18 cellular contexts compared by ENCODE assay signal in genomic region chr1:98860314-98860713, GRCh38.
DNase-seq lines count a peak whose midpoint lies in the region; ATAC-seq and TF ChIP-seq lines count a peak whose summit lies in the region.
"Had no signal": no experiment of that assay in that cellular context is flagged by ENCODE, and none has a peak within 500 bp of the region (broad histone marks: within the 10 kb centered on the region; RNA-seq: fewer than 3 reads in every experiment).

No MANE protein-coding gene starts in this region.

- TF ChIP-seq CTCF in DND-41 (IDR thresholded peaks at IDR 0.05; ENCODE audit: borderline replicate concordance, extremely low read depth, low read length, poor library complexity, severe bottlenecking): no peak

- H3K4me3 ChIP-seq in DND-41 (ENCODE audit: low read depth in 1 of 2, low read length in 2 of 2): no peak overlapping the region
- H3K4me3 ChIP-seq: BLaER1 had no signal

- no peaks in the 10 kb centered on the region for H3K36me3 ChIP-seq in DND-41 (ENCODE audit: insufficient read depth, low read length)
- H3K36me3 ChIP-seq: BE2C, BLaER1 had no signal

- H3K4me1 ChIP-seq in DND-41 (ENCODE audit: insufficient read depth, low read length): peaks cover 13% of the 10 kb centered on the region
- H3K4me1 ChIP-seq: BE2C, BLaER1 had no signal

- H3K9me3 ChIP-seq in DND-41 (ENCODE audit: insufficient read depth, low read length, severe bottlenecking): peaks cover 2% of the 10 kb centered on the region
- H3K9me3 ChIP-seq: BE2C, BLaER1 had no signal

- no peaks in the 10 kb centered on the region for H4K20me1 ChIP-seq in DND-41 (ENCODE audit: insufficient read depth, low read length)
- H4K20me1 ChIP-seq: BLaER1 had no signal

- H3K27me3 ChIP-seq in DND-41 (ENCODE audit: insufficient read depth, low read length, poor library complexity): no peaks in the 10 kb centered on the region
- H3K27me3 ChIP-seq: BE2C, BLaER1 had no signal

- H3K27ac ChIP-seq in DND-41 (ENCODE audit: low read length): no peak overlapping the region
- H3K27ac ChIP-seq: BLaER1 had no signal

- H2AFZ ChIP-seq in DND-41 (ENCODE audit: low read depth, low read length): no peak overlapping the region

- H3K79me2 ChIP-seq in DND-41 (ENCODE audit: insufficient read depth, low read length): no peaks in the 10 kb centered on the region

- ATAC-seq in DND-41 (ENCODE audit: insufficient read depth, low read depth) (peak; percentile 56; the same call in 2 of the 3 replicates), GM19324 (IDR thresholded peaks at IDR 0.05; ENCODE audit: low FRiP score, unreplicated experiment) (peak; percentile 74), HG02678 (IDR thresholded peaks at IDR 0.05; ENCODE audit: unreplicated experiment) (peak; percentile 45)
- ATAC-seq in stimulated activated naive CD8-positive, alpha-beta T cell treated with anti-CD3 and anti-CD28 coated beads, Interleukin-15, Interleukin-2, amounts not matched to agents 100 U/mL and 50 U/mL, for 24 hours: no peak

- DNase-seq in DND-41: no peak
- no peak for DNase-seq in NCI-H526 (lab: John Stamatoyannopoulos, UW)
- no peak for DNase-seq in stimulated activated naive CD8-positive, alpha-beta T cell treated with anti-CD3 and anti-CD28 coated beads, Interleukin-15, Interleukin-2, amounts not matched to agents 100 U/mL and 50 U/mL, for 24 hours
- DNase-seq: 8988T; ACHN; BE2C; C1 segment of cervical spinal cord; CD4-positive, alpha-beta memory T cell; CD8-positive, alpha-beta memory T cell; COR-L47; DMS 273 treated with DMSO at 0.1 percent for 48 hours; DMS153; DMS53; DMS79; GF-D8 had no signal

- no peak overlapping the region for H3K9ac ChIP-seq in DND-41 (ENCODE audit: low read depth, low read length)
- H3K9ac ChIP-seq: BLaER1 had no signal

- H3K4me2 ChIP-seq in DND-41 (ENCODE audit: insufficient read depth, low read length): no peak overlapping the region
- H3K4me2 ChIP-seq: BLaER1 had no signal
